Comparison of ENCODE assay signal across 8 cellular contexts in genomic region chr19:49665301-49666119, GRCh38. TPM values are rescaled to one million over a fixed set of nuclear protein-coding genes. Genes with fewer than 3 reads are reported as not detected.
DNase-seq lines count a peak whose midpoint lies in the region; ATAC-seq and TF ChIP-seq lines count a peak whose summit lies in the region.

BCL2L12 (plus strand) TSS chr19:49665933; CDS start chr19:49666693, 760 bp downstream.
IRF3 (minus strand) TSS chr19:49665857; CDS start chr19:49664838, 1,019 bp downstream.

- peak within 1 kb of the TSS; percentile 88 for H2AFZ ChIP-seq in PC-3 (ENCODE audit: low read length)

- peak within 1 kb of the TSS; percentile 84 for H3K9ac ChIP-seq in PC-3 (ENCODE audit: low read length)

- H3K9me3 ChIP-seq in PC-3 (ENCODE audit: low read length) (no peaks in the 10 kb centered on the region), mononuclear cell (ENCODE audit: low read depth, low read length) (no peaks in the 10 kb centered on the region)

- peaks cover 16% of the 10 kb centered on the region for H3K36me3 ChIP-seq in PC-3 (ENCODE audit: low read depth, low read length)

- no peaks in the 10 kb centered on the region for H3K27me3 ChIP-seq in PC-3 (ENCODE audit: low read length)
- no peaks in the 10 kb centered on the region for H3K27me3 ChIP-seq in mononuclear cell (ENCODE audit: insufficient read depth, low read length)

- peak within 1 kb of the TSS; percentile 89 for H3K4me3 ChIP-seq in PC-3 (ENCODE audit: low read length)
- peak within 1 kb of the TSS; percentile 93 for H3K4me3 ChIP-seq in mononuclear cell (ENCODE audit: low read length)

- ATAC-seq in GM21526 (IDR thresholded peaks at IDR 0.05; ENCODE audit: low FRiP score, unreplicated experiment) (peak; percentile 51), PC-3 (peak; percentile 80)

- CTCF ChIA-PET in PC-3 (lab: Charles Lee): interaction anchor here (0.5 kb wide), 1 partner anchor 96 kb away, joined by 4 read pairs; no protein-coding TSS in a partner anchor

- intact Hi-C loops in PC-3 (cut with micrococcal nuclease): loop anchor here (1.0 to 2.0 kb wide), 3 partner anchors 11 to 75 kb away; partner anchors contain the start of genes PRR12 and RRAS

- H3K79me2 ChIP-seq in PC-3 (ENCODE audit: low read length): peaks cover 36% of the 10 kb centered on the region

- POLR2A ChIA-PET in PC-3 (lab: Charles Lee; ENCODE audit: unreplicated experiment): interaction anchor here (0.6 to 0.9 kb wide), 2 partner anchors 25 to 138 kb away, joined by 6 to 7 read pairs; partner anchors contain the start of genes RCN3 and RRAS

- no peaks in the 10 kb centered on the region for H3K9me2 ChIP-seq in PC-3 (replicated peaks; ENCODE audit: low read length)

- TF ChIP-seq CTCF in PC-3 (conservative IDR thresholded peaks at IDR 0.05; ENCODE audit: low read depth, low read length): no peak

- H3F3A ChIP-seq in PC-3 (ENCODE audit: low read length, unreplicated experiment): no peaks in the 10 kb centered on the region

- H4K20me1 ChIP-seq in PC-3 (ENCODE audit: low read length): peaks cover 3% of the 10 kb centered on the region; the same call in 1 of the 2 replicates

- DNase-seq in DMS 273 (lab: John Stamatoyannopoulos, UW; ENCODE audit: unreplicated experiment): peak; percentile 99
- peak; percentile 98 for DNase-seq in HuH-7.5 (ENCODE audit: low spot score)
- DNase-seq in PC-3: peak; percentile 100
- DNase-seq in activated T-cell treated with anti-CD3 and anti-CD28 coated beads for 4 hours: peak; percentile 99
- peak; percentile 100 for DNase-seq in epidermal melanocyte (ENCODE audit: insufficient read length, low spot score)
- DNase-seq in stimulated activated CD8-positive, alpha-beta memory T cell treated with anti-CD3 and anti-CD28 coated beads, Interleukin-2, amount 100 ng/mL, for 48 hours (ENCODE audit: low read depth in 2 of 2): peak; percentile 98 to 99

- peak within 1 kb of the TSS; percentile 60 for H3K27ac ChIP-seq in PC-3 (ENCODE audit: low read length)

- BruUV-seq in PC-3 (replicated peaks; lab: Mats Ljungman, UMichigan): TSS peak; percentile 59

- H3K4me2 ChIP-seq in PC-3 (ENCODE audit: low read length): peak within 1 kb of the TSS; percentile 98

- H3K4me1 ChIP-seq in PC-3 (ENCODE audit: insufficient read depth, low read length): peaks cover 18% of the 10 kb centered on the region
- peaks cover 23% of the 10 kb centered on the region for H3K4me1 ChIP-seq in mononuclear cell (ENCODE audit: insufficient read depth, low read length)

RNA-seq across cellular contexts. Expression of gene BCL2L12, which starts in this region (rescaled TPM):
- total RNA-seq in PC-3 (2014; rRNA removed) (82.5 and 104 TPM in 2 replicates), mononuclear cell (1.8 TPM)

RNA-seq across cellular contexts. Expression of gene IRF3, which starts in this region (rescaled TPM):
- total RNA-seq in PC-3 (2014; rRNA removed) (223 and 236 TPM in 2 replicates), mononuclear cell (27.2 TPM)

Comparison
In these comparisons a context has a peak if more than half of its experiments do, and no peak if none do; other contexts are left out.
1. Peak in every context shown above with its lines: DNase-seq, ATAC-seq, H3K4me3 ChIP-seq and H3K27ac ChIP-seq.
2. RNA of gene BCL2L12 (total RNA-seq): 82.5 to 104 TPM in PC-3; 1.8 TPM in mononuclear cell (single experiment); every median in the first group is over 10 times any median in the second.